ENCODE assay signal across 18 cellular contexts in the genomic region with DNA sequence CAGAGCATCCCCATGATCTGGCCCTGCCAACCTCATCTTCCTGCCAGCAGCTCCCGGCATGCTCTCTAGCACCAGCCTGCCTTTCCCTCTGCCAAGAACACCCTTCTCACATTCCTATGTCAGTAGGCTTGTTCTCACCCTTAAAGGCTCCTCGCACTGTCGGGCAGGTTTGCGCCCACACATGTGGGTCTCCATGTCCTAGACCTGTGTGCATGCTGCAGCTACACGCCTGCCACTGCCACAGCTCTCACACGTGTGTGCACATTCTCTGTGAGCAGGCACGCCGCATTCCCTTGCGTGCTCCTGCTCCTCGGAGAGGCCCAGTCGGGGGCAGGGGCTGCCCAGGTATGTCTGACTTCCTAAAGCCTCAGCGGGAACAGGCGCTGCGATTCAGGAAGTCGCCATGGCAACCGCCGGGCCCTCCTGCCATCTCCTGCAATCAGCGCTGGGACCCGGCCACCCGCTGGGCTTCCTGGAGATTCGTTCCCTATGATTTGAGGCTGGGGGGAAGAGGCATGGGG. TPM values are rescaled to one million over a fixed set of nuclear protein-coding genes. Genes with fewer than 3 reads are reported as not detected.
DNase-seq lines count a peak whose midpoint lies in the region; ATAC-seq and TF ChIP-seq lines count a peak whose summit lies in the region.
"Had no signal": no experiment of that assay in that cellular context is flagged by ENCODE, and none has a peak within 500 bp of the region (broad histone marks: within the 10 kb centered on the region; RNA-seq: fewer than 3 reads in every experiment).

No MANE protein-coding gene starts in this region.

- H3K27me3 Mint-ChIP-seq in MCF 10A (ENCODE audit: insufficient read depth, unreplicated experiment) = no peaks in the 10 kb centered on the region

- H3K9ac ChIP-seq in mammary epithelial cell (ENCODE audit: insufficient read depth, low read length) = no peak overlapping the region

- no peak overlapping the region for H3K4me3 Mint-ChIP-seq in MCF 10A (ENCODE audit: unreplicated experiment)
- H3K4me3 Mint-ChIP-seq: stimulated activated naive B cell treated with anti-CD40 and anti-IgM and Interleukin-4, amounts not matched to agents 10 μg/mL and 1 μg/mL and 100 μg/mL, for 72 hours had no signal

- in situ Hi-C loops in mammary epithelial cell (cut with MboI; ENCODE audit: low sequenced_read_pairs in 2 of 2) (no loop called here), GM13977 (cut with MboI; ENCODE audit: low pct_unique_long_range_greater_than_20kb, low sequenced_read_pairs, unreplicated experiment) (no loop called here)

- H4K20me1 ChIP-seq in mammary epithelial cell (ENCODE audit: insufficient read depth, low read length) = no peaks in the 10 kb centered on the region

- H3K36me3 Mint-ChIP-seq in MCF 10A (ENCODE audit: insufficient read depth, unreplicated experiment) = no peaks in the 10 kb centered on the region
- H3K36me3 Mint-ChIP-seq: stimulated activated naive B cell treated with anti-CD40 and anti-IgM and Interleukin-4, amounts not matched to agents 10 μg/mL and 1 μg/mL and 100 μg/mL, for 72 hours had no signal

- H3K27ac Mint-ChIP-seq in MCF 10A (ENCODE audit: low read depth, unreplicated experiment) = no peak overlapping the region
- H3K27ac Mint-ChIP-seq: stimulated activated naive B cell treated with anti-CD40 and anti-IgM and Interleukin-4, amounts not matched to agents 10 μg/mL and 1 μg/mL and 100 μg/mL, for 72 hours had no signal

- BruUV-seq in mammary epithelial cell (replicated peaks; lab: Mats Ljungman, UMichigan) = no TSS peak
- BruUV-seq in MCF 10A (replicated peaks; lab: Mats Ljungman, UMichigan) = no TSS peak

- peak overlapping the region; percentile 5 for H3K4me2 ChIP-seq in mammary epithelial cell (ENCODE audit: insufficient read depth, low read depth, low read length)

- intact Hi-C loops in mammary epithelial cell (cut with micrococcal nuclease) = no loop called here
- intact Hi-C loops in MCF 10A (cut with micrococcal nuclease) = no loop called here
- intact Hi-C loops in thyroid gland (cut with DNase I) = no loop called here

- no peaks in the 10 kb centered on the region for H3K36me3 ChIP-seq in mammary epithelial cell (ENCODE audit: insufficient read depth, low read length)
- no peaks in the 10 kb centered on the region for H3K36me3 ChIP-seq in thyroid gland
- H3K36me3 ChIP-seq: breast epithelium had no signal

- H3K4me3 ChIP-seq in mammary epithelial cell (replicated peaks in 1 of 3; ENCODE audit: insufficient read depth in 1 of 3, low read depth in 2 of 3, low read length in 3 of 3) (no peak overlapping the region), thyroid gland (replicated peaks in 1 of 3) (no peak overlapping the region)
- H3K4me3 ChIP-seq: psoas muscle had no signal

- DNase-seq in mammary epithelial cell (no peak), MCF 10A (ENCODE audit: unreplicated experiment) (no peak), cerebellar cortex (ENCODE audit: low spot score) (peak; percentile 80), iPS-NIHi7 (ENCODE audit: extremely low spot score) (peak; percentile 73), thyroid gland (peak; percentile 12 to 30), GM13977 (ENCODE audit: low spot score) (no peak)
- no peak for DNase-seq in stimulated activated CD4-positive, alpha-beta T cell treated with anti-CD3 and anti-CD28 coated beads, Interleukin-4, amount 100 ng/mL, for 24 hours
- DNase-seq: NCI-H526 treated with DMSO at 0.1 percent for 48 hours; psoas muscle; SHP77 treated with DMSO at 0.1 percent for 48 hours; stimulated activated CD4-positive, alpha-beta T cell treated with anti-CD3 and anti-CD28 coated beads, Interleukin-2, amount 100 ng/mL, for 24 hours; stimulated activated naive B cell treated with anti-CD40 and anti-IgM and Interleukin-4, amounts not matched to agents 10 μg/mL and 1 μg/mL and 100 μg/mL, for 72 hours had no signal

- H3K4me1 ChIP-seq in mammary epithelial cell (ENCODE audit: insufficient read depth, low read length) = peaks cover 12% of the 10 kb centered on the region
- H3K4me1 ChIP-seq in thyroid gland = peaks cover 0 to 16% of the 10 kb centered on the region in 2 donors
- H3K4me1 ChIP-seq: breast epithelium had no signal

- CTCF ChIA-PET in mammary epithelial cell (lab: Charles Lee; ENCODE audit: low non-redundant PET) = no interaction called here
- CTCF ChIA-PET in MCF 10A (lab: Yijun Ruan, JAX) = interaction anchor here (0.5 to 7.5 kb wide), 3 partner anchors 9 to 114 kb away, joined by 4 to 75 read pairs (median 4); no protein-coding TSS in a partner anchor

- H3K27me3 ChIP-seq in mammary epithelial cell (ENCODE audit: insufficient read depth, low read length) (no peaks in the 10 kb centered on the region), thyroid gland (no peaks in the 10 kb centered on the region)

- TF ChIP-seq CTCF in mammary epithelial cell (conservative IDR thresholded peaks at IDR 0.05 in 1 of 2, IDR thresholded peaks at IDR 0.05 in 1 of 2; ENCODE audit: extremely low read depth in 1 of 2, insufficient read depth in 1 of 2, low read depth in 1 of 2, low read length in 2 of 2) = no peak
- no peak for TF ChIP-seq CTCF in MCF 10A (IDR thresholded peaks at IDR 0.05; ENCODE audit: unreplicated experiment)
- no peak for TF ChIP-seq CTCF in thyroid gland (IDR thresholded peaks at IDR 0.05)
- no peak for TF ChIP-seq CTCF in GM13977 (IDR thresholded peaks at IDR 0.05; ENCODE audit: extremely low read depth, insufficient read depth, missing control alignments)

- 13% methylated on average over 20 of the region's 21 CpGs for WGBS in mammary epithelial cell (ENCODE audit: low coverage, missing lambda C conversion rate)
- WGBS in thyroid gland, 2 donors = 15 to 24% methylated on average over 12 to 16 of the region's 21 CpGs

- no peak overlapping the region for H3K27ac ChIP-seq in mammary epithelial cell (ENCODE audit: insufficient read depth, low read depth, low read length)
- no peak overlapping the region for H3K27ac ChIP-seq in thyroid gland
- H3K27ac ChIP-seq: breast epithelium, psoas muscle had no signal

- no peaks in the 10 kb centered on the region for H3K79me2 ChIP-seq in mammary epithelial cell (ENCODE audit: insufficient read depth, low read length)

- TF ChIP-seq POLR2A in thyroid gland (IDR thresholded peaks at IDR 0.05) = no peak

- no peak for ATAC-seq in GM21717 (IDR thresholded peaks at IDR 0.05; ENCODE audit: unreplicated experiment)
- ATAC-seq: stimulated activated naive B cell treated with anti-CD40 and anti-IgM and Interleukin-4, amounts not matched to agents 10 μg/mL and 1 μg/mL and 100 μg/mL, for 72 hours had no signal

- peaks cover 2% of the 10 kb centered on the region for H3K4me1 Mint-ChIP-seq in MCF 10A (ENCODE audit: insufficient read depth, unreplicated experiment)

- POLR2A ChIA-PET in MCF 10A (lab: Yijun Ruan, JAX) = no interaction called here

- no peaks in the 10 kb centered on the region for H3K9me3 Mint-ChIP-seq in MCF 10A (ENCODE audit: unreplicated experiment)
- H3K9me3 Mint-ChIP-seq: stimulated activated naive B cell treated with anti-CD40 and anti-IgM and Interleukin-4, amounts not matched to agents 10 μg/mL and 1 μg/mL and 100 μg/mL, for 72 hours had no signal

- dilution Hi-C loops in mammary epithelial cell (cut with HindIII; ENCODE audit: low sequenced_read_pairs) = no loop called here

- H2AFZ ChIP-seq in mammary epithelial cell (ENCODE audit: low read depth, low read length) = peak overlapping the region; percentile 73

- H3K9me3 ChIP-seq in mammary epithelial cell (replicated peaks; ENCODE audit: insufficient read depth, low read length) (no peaks in the 10 kb centered on the region), thyroid gland (no peaks in the 10 kb centered on the region)
- H3K9me3 ChIP-seq: breast epithelium, psoas muscle had no signal

RNA-seq across cellular contexts. Expression of a gene that starts 28.1 kb away (rescaled TPM):
- total RNA-seq in mammary epithelial cell (10 to 100 TPM; 26.0 to 77.4 TPM), MCF 10A (2022) (52.5 and 58.4 TPM in 2 replicates), thyroid gland (10 to 100 TPM; 18.1 to 70.7 (median 53.2) TPM)
- 111 TPM for polyA plus RNA-seq in mammary epithelial cell
- 36.5 TPM for polyA minus RNA-seq in mammary epithelial cell

RNA-seq across cellular contexts. Expression of a gene that starts 28.2 kb away (rescaled TPM):
- total RNA-seq in mammary epithelial cell = not detected
- not detected for polyA plus RNA-seq in mammary epithelial cell
- not detected for polyA minus RNA-seq in mammary epithelial cell
- not detected in 2 replicates for total RNA-seq in MCF 10A (2022)
- total RNA-seq in thyroid gland = not detected
- total RNA-seq: activated CD8-positive, alpha-beta memory T cell treated with anti-CD3 and anti-CD28 coated beads for 36 hours; breast epithelium; epithelial cell of proximal tubule; mononuclear cell; psoas muscle had no signal
- polyA plus RNA-seq: AG04450, psoas muscle had no signal

RNA-seq across cellular contexts. Expression of a gene that starts 38.4 kb away (rescaled TPM):
- 10 to 100 TPM in 1 of 2 donors, 1 to 10 TPM in 1; 5.7 to 17.5 TPM for total RNA-seq in mammary epithelial cell
- polyA plus RNA-seq in mammary epithelial cell = 5.3 TPM
- polyA minus RNA-seq in mammary epithelial cell = 1.3 TPM
- 9.0 and 13.6 TPM in 2 replicates for total RNA-seq in MCF 10A (2022)
- 10 to 100 TPM in 2 of 4 donors, 1 to 10 TPM in 2; 7.9 to 14.4 (median 9.7) TPM for total RNA-seq in thyroid gland

Comparison
In these comparisons a context has a peak if more than half of its experiments do, and no peak if none do; other contexts are left out.
1. DNase-seq: peak in cerebellar cortex (single experiment), iPS-NIHi7 (single experiment) and thyroid gland (2 of 2); none in mammary epithelial cell (single experiment), MCF 10A (single experiment), stimulated activated CD4-positive, alpha-beta T cell treated with anti-CD3 and anti-CD28 coated beads, Interleukin-4, amount 100 ng/mL, for 24 hours (single experiment) and GM13977 (single experiment).